ENCODE assay signal across 1 cellular context in genomic region chr19:52343548-52343947, GRCh38.
TF ChIP-seq lines count a peak whose summit lies in the region.

No MANE protein-coding gene starts in this region.

TF ChIP-seq in GM23338, 12 proteins besides CTCF, POLR2A, EP300 and RAD21 (continued from another document):
- TF ChIP-seq REST (IDR thresholded peaks at IDR 0.05; ENCODE audit: unreplicated experiment) = no peak
- TF ChIP-seq EZH2phosphoT487 (IDR thresholded peaks at IDR 0.05; ENCODE audit: unreplicated experiment) = no peak
- no peak for TF ChIP-seq CREB1 (CRISPR knock-in tag; IDR thresholded peaks at IDR 0.05; ENCODE audit: low read depth)
